In genomic region chr1:170214980-170215910, GRCh38 we compare ENCODE assay signal across 19 cellular contexts.
DNase-seq lines count a peak whose midpoint lies in the region; ATAC-seq and TF ChIP-seq lines count a peak whose summit lies in the region.
"Had no signal": no experiment of that assay in that cellular context is flagged by ENCODE, and none has a peak within 500 bp of the region (broad histone marks: within the 10 kb centered on the region; RNA-seq: fewer than 3 reads in every experiment).

No MANE protein-coding gene starts in this region.

- WGBS in suprapubic skin: 67% methylated on average over 5 of the region's 5 CpGs
- WGBS in endodermal cell (ENCODE audit: insufficient coverage in 1 of 2, insufficient read length in 1 of 2), 2 experiments: 84 to 88% methylated on average over 3 to 5 of the region's 5 CpGs

- peak; percentile 28 for DNase-seq in NCI-H446 treated with DMSO at 0.1 percent for 48 hours (lab: John Stamatoyannopoulos, UW)
- peak; percentile 16 for DNase-seq in fibroblast of pulmonary artery (ENCODE audit: low read depth)
- no peak for DNase-seq in suprapubic skin (ENCODE audit: low spot score in 2 of 2)
- DNase-seq in NCI-H187 (lab: John Stamatoyannopoulos, UW): no peak
- DNase-seq in hepatic stellate cell (ENCODE audit: low spot score): no peak
- DNase-seq in endodermal cell: no peak
- DNase-seq: activated CD4-positive, alpha-beta T cell treated with anti-CD3 and anti-CD28 coated beads for 36 hours; activated T-cell treated with anti-CD3 and anti-CD28 coated beads, Interleukin-2, amount 50 U/mL, for 72 hours; DMS 273 treated with DMSO at 0.1 percent for 48 hours; left colon; NCI-H1694 treated with DMSO at 0.1 percent for 48 hours; retina; stimulated activated CD4-positive, alpha-beta T cell treated with anti-CD3 and anti-CD28 coated beads, Interleukin-15, amount 100 ng/mL, for 24 hours; T-cell had no signal

- no peak for ATAC-seq in GM18520 (IDR thresholded peaks at IDR 0.05; ENCODE audit: unreplicated experiment)
- ATAC-seq: activated CD4-positive, alpha-beta T cell treated with anti-CD3 and anti-CD28 coated beads for 36 hours; activated T-cell treated with anti-CD3 and anti-CD28 coated beads, Interleukin-2, amount 50 U/mL, for 72 hours; left colon; T-cell had no signal

- H3K9me3 Mint-ChIP-seq in nephron: no peaks in the 10 kb centered on the region
- H3K9me3 Mint-ChIP-seq in endodermal cell: no peaks in the 10 kb centered on the region
- H3K9me3 Mint-ChIP-seq: activated naive CD4-positive, alpha-beta T cell treated with anti-CD3 and anti-CD28 coated beads, Interleukin-2, amount 50 U/mL, for 24 hours; activated T-cell treated with anti-CD3 and anti-CD28 coated beads, Interleukin-2, amount 50 U/mL, for 72 hours; T-cell had no signal

- TF ChIP-seq EP300 in suprapubic skin (IDR thresholded peaks at IDR 0.05): no peak

- no peak overlapping the region for H3K4me3 Mint-ChIP-seq in nephron
- no peak overlapping the region for H3K4me3 Mint-ChIP-seq in endodermal cell
- H3K4me3 Mint-ChIP-seq: activated CD4-positive, alpha-beta T cell treated with anti-CD3 and anti-CD28 coated beads for 36 hours; activated naive CD4-positive, alpha-beta T cell treated with anti-CD3 and anti-CD28 coated beads, Interleukin-2, amount 50 U/mL, for 24 hours; activated T-cell treated with anti-CD3 and anti-CD28 coated beads, Interleukin-2, amount 50 U/mL, for 72 hours; mesothelial cell of epicardium; neural crest cell; T-cell had no signal

- H3K4me3 ChIP-seq in fibroblast of pulmonary artery (replicated peaks; ENCODE audit: low read depth, low read length) (no peak overlapping the region), suprapubic skin (no peak overlapping the region), endodermal cell (ENCODE audit: low read length) (no peak overlapping the region)

- H3K4me1 Mint-ChIP-seq in nephron: peaks cover 43% of the 10 kb centered on the region
- H3K4me1 Mint-ChIP-seq in endodermal cell: no peaks in the 10 kb centered on the region
- H3K4me1 Mint-ChIP-seq: activated naive CD4-positive, alpha-beta T cell treated with anti-CD3 and anti-CD28 coated beads, Interleukin-2, amount 50 U/mL, for 24 hours; neural crest cell; T-cell had no signal

- no peak overlapping the region for H3K9ac ChIP-seq in endodermal cell (ENCODE audit: extremely low read depth, low read length, poor library complexity, severe bottlenecking)

- H3K36me3 ChIP-seq in suprapubic skin (no peaks in the 10 kb centered on the region), endodermal cell (ENCODE audit: control insufficient read depth, insufficient read depth, low read length) (no peaks in the 10 kb centered on the region)

- TF ChIP-seq POLR2A in suprapubic skin (IDR thresholded peaks at IDR 0.05): no peak

- H3K27ac Mint-ChIP-seq in nephron (peak overlapping the region; percentile 68 to 85 (median 76)), endodermal cell (no peak overlapping the region)
- H3K27ac Mint-ChIP-seq: activated CD4-positive, alpha-beta T cell treated with anti-CD3 and anti-CD28 coated beads for 36 hours; activated naive CD4-positive, alpha-beta T cell treated with anti-CD3 and anti-CD28 coated beads, Interleukin-2, amount 50 U/mL, for 24 hours; activated T-cell treated with anti-CD3 and anti-CD28 coated beads, Interleukin-2, amount 50 U/mL, for 72 hours; mesothelial cell of epicardium; T-cell had no signal

- H3K27me3 ChIP-seq in suprapubic skin (no peaks in the 10 kb centered on the region), endodermal cell (ENCODE audit: control insufficient read depth, insufficient read depth, low read length, poor library complexity, severe bottlenecking) (no peaks in the 10 kb centered on the region)

- H3K36me3 Mint-ChIP-seq in nephron (ENCODE audit: low read depth) (no peaks in the 10 kb centered on the region), endodermal cell (ENCODE audit: low read depth) (no peaks in the 10 kb centered on the region)
- H3K36me3 Mint-ChIP-seq: activated naive CD4-positive, alpha-beta T cell treated with anti-CD3 and anti-CD28 coated beads, Interleukin-2, amount 50 U/mL, for 24 hours; mesothelial cell of epicardium; T-cell had no signal

- H3K4me1 ChIP-seq in suprapubic skin: peaks cover 14% of the 10 kb centered on the region
- H3K4me1 ChIP-seq in endodermal cell (ENCODE audit: control insufficient read depth, insufficient read depth, low read length): no peaks in the 10 kb centered on the region

- TF ChIP-seq CTCF in fibroblast of pulmonary artery (IDR thresholded peaks at IDR 0.05; ENCODE audit: low read length, missing control alignments) (no peak), nephron (IDR thresholded peaks at IDR 0.05; ENCODE audit: unreplicated experiment in 3 of 3) (no peak), suprapubic skin (IDR thresholded peaks at IDR 0.05) (no peak), endodermal cell (conservative IDR thresholded peaks at IDR 0.05) (no peak)

- H3K9me3 ChIP-seq in suprapubic skin: no peaks in the 10 kb centered on the region
- no peaks in the 10 kb centered on the region for H3K9me3 ChIP-seq in endodermal cell (ENCODE audit: control insufficient read depth, low read length)

- H3K27me3 Mint-ChIP-seq in nephron (ENCODE audit: low read depth) (peaks cover 4% of the 10 kb centered on the region), endodermal cell (ENCODE audit: insufficient read depth) (no peaks in the 10 kb centered on the region)

- peak overlapping the region; percentile 7 for H3K27ac ChIP-seq in suprapubic skin
- H3K27ac ChIP-seq in endodermal cell (ENCODE audit: low read depth, low read length): no peak overlapping the region

Comparison
In these comparisons a context has a peak if more than half of its experiments do, and no peak if none do; other contexts are left out.
1. DNase-seq: peak in NCI-H446 treated with DMSO at 0.1 percent for 48 hours (single experiment) and fibroblast of pulmonary artery (single experiment); none in suprapubic skin (0 of 2), NCI-H187 (0 of 2), hepatic stellate cell (single experiment) and endodermal cell (single experiment).